31 cellular contexts compared by ENCODE assay signal in genomic region chr3:186682734-186683133, GRCh38. TPM values are rescaled to one million over a fixed set of nuclear protein-coding genes. Genes with fewer than 3 reads are reported as not detected.
A peak's percentile ranks its signal among the peaks of the same experiment; 100 is the strongest.
DNase-seq lines count a peak whose midpoint lies in the region; ATAC-seq, FAIRE-seq and TF ChIP-seq lines count a peak whose summit lies in the region.
"Had no signal": no experiment of that assay in that cellular context is flagged by ENCODE, and none has a peak within 500 bp of the region (broad histone marks: within the 10 kb centered on the region; RNA-seq: fewer than 3 reads in every experiment).

No MANE protein-coding gene starts in this region.

- no peaks in the 10 kb centered on the region for H3K9me1 ChIP-seq in endothelial cell of umbilical vein (replicated peaks; ENCODE audit: control insufficient read depth, extremely low read depth, insufficient read depth, low read length)

- POLR2A ChIA-PET in HepG2 (lab: Yijun Ruan, JAX) (interaction anchor here (1.9 kb wide), 1 partner anchor 65 kb away, joined by 5 read pairs; no protein-coding TSS in a partner anchor), endothelial cell of umbilical vein (lab: Charles Lee) (no interaction called here)

- no peaks in the 10 kb centered on the region for H3K9me3 ChIP-seq in HepG2 (ENCODE audit: low read length)
- H3K9me3 ChIP-seq in right lobe of liver = no peaks in the 10 kb centered on the region
- no peaks in the 10 kb centered on the region for H3K9me3 ChIP-seq in endothelial cell of umbilical vein (replicated peaks; ENCODE audit: control insufficient read depth, insufficient read depth, low read length)
- H3K9me3 ChIP-seq in neuronal stem cell (replicated peaks in 1 of 2; ENCODE audit: control insufficient read depth in 2 of 2, insufficient read depth in 1 of 2, low read depth in 1 of 2, low read length in 2 of 2) = peaks cover 0 to 1% of the 10 kb centered on the region in 2 donors
- H3K9me3 ChIP-seq in right cardiac atrium (ENCODE audit: control insufficient read depth, low read length) = no peaks in the 10 kb centered on the region
- H3K9me3 ChIP-seq: BE2C had no signal

- H2AFZ ChIP-seq in HepG2 (ENCODE audit: low read length) (no peak overlapping the region), endothelial cell of umbilical vein (ENCODE audit: low read depth, low read length) (no peak overlapping the region), neuronal stem cell (ENCODE audit: low read length) (no peak overlapping the region)

- TF ChIP-seq EP300 in HepG2 (IDR thresholded peaks at IDR 0.05; ENCODE audit: low read depth in 2 of 2, low read length in 2 of 2) (no peak), HepG2 (CRISPR knock-in tag; IDR thresholded peaks at IDR 0.05; ENCODE audit: borderline replicate concordance) (no peak)

- no peak for FAIRE-seq in HepG2 (lab: Jason Lieb, UNC)
- FAIRE-seq in endothelial cell of umbilical vein (lab: Jason Lieb, UNC) = no peak
- FAIRE-seq: A204.1, GM12878, GM12892, GM18507 had no signal

- in situ Hi-C loops in HepG2 (cut with HindIII; ENCODE audit: extremely low pct_ligation_motif_present, low pct_unique_long_range_greater_than_20kb) = no loop called here

- no peaks in the 10 kb centered on the region; a peak in 2 of 5 replicates for H3K27me3 ChIP-seq in HepG2 (ENCODE audit: control insufficient read depth in 1 of 2, insufficient read depth in 2 of 2, low read length in 2 of 2)
- no peaks in the 10 kb centered on the region for H3K27me3 ChIP-seq in right lobe of liver
- peaks cover 0 to 6% of the 10 kb centered on the region in 2 experiments for H3K27me3 ChIP-seq in endothelial cell of umbilical vein (ENCODE audit: control insufficient read depth in 2 of 2, insufficient read depth in 2 of 2, low read length in 2 of 2)
- peaks cover 0 to 13% (median 0%) of the 10 kb centered on the region in 3 experiments for H3K27me3 ChIP-seq in neuronal stem cell (ENCODE audit: control insufficient read depth in 3 of 3, insufficient read depth in 3 of 3, low read depth in 1 of 3, low read length in 3 of 3)
- no peaks in the 10 kb centered on the region for H3K27me3 ChIP-seq in right cardiac atrium (ENCODE audit: control insufficient read depth, insufficient read depth)
- H3K27me3 ChIP-seq: BLaER1 had no signal

- H4K20me1 ChIP-seq in HepG2 (ENCODE audit: insufficient read depth, low read length) = no peaks in the 10 kb centered on the region
- no peaks in the 10 kb centered on the region for H4K20me1 ChIP-seq in endothelial cell of umbilical vein (replicated peaks; ENCODE audit: control insufficient read depth, extremely low read depth, insufficient read depth, low read length)
- H4K20me1 ChIP-seq: BLaER1 had no signal

- H3K4me1 ChIP-seq in HepG2 (ENCODE audit: insufficient read depth, low read length) (peaks cover 28% of the 10 kb centered on the region), right lobe of liver (peaks cover 0 to 4% (median 0%) of the 10 kb centered on the region in 4 donors), endothelial cell of umbilical vein (ENCODE audit: control insufficient read depth, extremely low read depth, insufficient read depth, low read length) (no peaks in the 10 kb centered on the region), neuronal stem cell (ENCODE audit: control insufficient read depth in 2 of 2, insufficient read depth in 1 of 2, low read depth in 1 of 2, low read length in 2 of 2) (peaks cover 0 to 2% of the 10 kb centered on the region in 2 donors), right cardiac atrium (ENCODE audit: control insufficient read depth, insufficient read depth, low read length) (no peaks in the 10 kb centered on the region)
- H3K4me1 ChIP-seq: BE2C, BLaER1 had no signal

- H2BK5ac ChIP-seq in neuronal stem cell (ENCODE audit: low read length) = no peak overlapping the region

- ATAC-seq in HepG2 (no peak; the same call in 2 of the 3 replicates), right lobe of liver (no peak), GM18519 (IDR thresholded peaks at IDR 0.05; ENCODE audit: low FRiP score, unreplicated experiment) (no peak), GM18520 (IDR thresholded peaks at IDR 0.05; ENCODE audit: unreplicated experiment) (no peak), right cardiac atrium (no peak)
- ATAC-seq: GM12878 had no signal

- DNase-seq in HepG2 (ENCODE audit: low spot score) = peak; percentile 19
- no peak for DNase-seq in right lobe of liver
- peak; percentile 17 for DNase-seq in OCI-M1 (lab: John Stamatoyannopoulos, UW)
- DNase-seq in endothelial cell of umbilical vein (ENCODE audit: low read depth, low spot score) = peak; percentile 0
- no peak for DNase-seq in neuronal stem cell (ENCODE audit: low spot score)
- no peak for DNase-seq in right cardiac atrium
- DNase-seq: 8988T; ACHN; BE2C; C1 segment of cervical spinal cord; CD4-positive, alpha-beta memory T cell; CD4-positive, CD25-positive, alpha-beta regulatory T cell; CD8-positive, alpha-beta memory T cell; DMS 273 treated with DMSO at 0.1 percent for 48 hours; DMS153; DMS79; DND-41; EL; GDM1 had no signal

- no peak overlapping the region for H3K4me3 ChIP-seq in HepG2 (replicated peaks in 1 of 3; ENCODE audit: insufficient read depth in 1 of 3, low read depth in 2 of 3, low read length in 3 of 3)
- no peak overlapping the region for H3K4me3 ChIP-seq in right lobe of liver
- no peak overlapping the region for H3K4me3 ChIP-seq in endothelial cell of umbilical vein (replicated peaks in 1 of 3; ENCODE audit: insufficient read depth in 1 of 3, low read depth in 1 of 3, low read length in 3 of 3)
- H3K4me3 ChIP-seq in neuronal stem cell (ENCODE audit: low read length in 2 of 2) = no peak overlapping the region
- H3K4me3 ChIP-seq in right cardiac atrium (ENCODE audit: low read length) = no peak overlapping the region
- H3K4me3 ChIP-seq: BLaER1, GM12878 had no signal

- no peak overlapping the region for H3K27ac ChIP-seq in HepG2 (ENCODE audit: extremely low read length, insufficient read depth, low read length)
- no peak overlapping the region for H3K27ac ChIP-seq in right lobe of liver
- H3K27ac ChIP-seq in endothelial cell of umbilical vein (ENCODE audit: insufficient read depth, low read depth, low read length) = no peak overlapping the region
- no peak overlapping the region for H3K27ac ChIP-seq in neuronal stem cell (replicated peaks; ENCODE audit: low read length)
- H3K27ac ChIP-seq in right cardiac atrium (ENCODE audit: low read length) = no peak overlapping the region
- H3K27ac ChIP-seq: BLaER1 had no signal

- TF ChIP-seq POLR2A in HepG2 (IDR thresholded peaks at IDR 0.05; ENCODE audit: insufficient read depth in 1 of 2, low read depth in 2 of 2, low read length in 2 of 2) (no peak), right lobe of liver (IDR thresholded peaks at IDR 0.05) (no peak), endothelial cell of umbilical vein (IDR thresholded peaks at IDR 0.05; ENCODE audit: low read depth, low read length) (no peak)

- no peaks in the 10 kb centered on the region for H3K79me1 ChIP-seq in neuronal stem cell (ENCODE audit: low read depth, low read length)

- H2BK15ac ChIP-seq in neuronal stem cell (ENCODE audit: low read length) = no peak overlapping the region

- intact Hi-C loops in HepG2 (cut with micrococcal nuclease; ENCODE audit: unreplicated experiment) = no loop called here
- intact Hi-C loops in right lobe of liver (cut with DNase I) = no loop called here
- intact Hi-C loops in endothelial cell of umbilical vein (cut with micrococcal nuclease) = no loop called here
- intact Hi-C loops in right cardiac atrium (cut with DNase I) = no loop called here

- no peaks in the 10 kb centered on the region for H3K36me3 ChIP-seq in HepG2 (replicated peaks in 1 of 2; ENCODE audit: control insufficient read depth in 1 of 2, insufficient read depth in 2 of 2, low read length in 2 of 2)
- peaks cover 0 to under 1% (median 0%) of the 10 kb centered on the region in 4 donors for H3K36me3 ChIP-seq in right lobe of liver
- no peaks in the 10 kb centered on the region for H3K36me3 ChIP-seq in endothelial cell of umbilical vein (ENCODE audit: control insufficient read depth in 2 of 2, extremely low read depth in 1 of 2, insufficient read depth in 2 of 2, low read length in 2 of 2)
- H3K36me3 ChIP-seq in neuronal stem cell (replicated peaks in 1 of 2; ENCODE audit: control insufficient read depth in 2 of 2, insufficient read depth in 2 of 2, low read length in 2 of 2) = no peaks in the 10 kb centered on the region
- H3K36me3 ChIP-seq: BE2C, BLaER1 had no signal

- H3K23ac ChIP-seq in neuronal stem cell (ENCODE audit: low read depth, low read length, poor library complexity) = no peak overlapping the region

- H3K18ac ChIP-seq in neuronal stem cell (ENCODE audit: low read length) = no peak overlapping the region

- H3K4me2 ChIP-seq in HepG2 (ENCODE audit: low read depth, low read length) = no peak overlapping the region; the same call in 1 of the 2 replicates
- no peak overlapping the region for H3K4me2 ChIP-seq in endothelial cell of umbilical vein (ENCODE audit: insufficient read depth, low read length)
- H3K4me2 ChIP-seq in neuronal stem cell (ENCODE audit: insufficient read depth, low read length, poor library complexity, severe bottlenecking) = no peak overlapping the region
- H3K4me2 ChIP-seq: BLaER1 had no signal

- H2BK120ac ChIP-seq in neuronal stem cell (ENCODE audit: low read depth, low read length) = no peak overlapping the region

- BruUV-seq in HepG2 (replicated peaks; lab: Mats Ljungman, UMichigan) (no TSS peak), endothelial cell of umbilical vein (replicated peaks; lab: Mats Ljungman, UMichigan) (no TSS peak)

- H2AK5ac ChIP-seq in neuronal stem cell (ENCODE audit: low read depth, low read length) = no peak overlapping the region

- TF ChIP-seq RAD21 in HepG2 (CRISPR knock-in tag; IDR thresholded peaks at IDR 0.05) = no peak

- no peak overlapping the region for H3K4ac ChIP-seq in neuronal stem cell (ENCODE audit: low read length)

- peak overlapping the region; percentile 1 for H4K91ac ChIP-seq in neuronal stem cell (ENCODE audit: low read depth, low read length, poor library complexity)

- H3K14ac ChIP-seq in neuronal stem cell (ENCODE audit: low read length) = no peak overlapping the region

- H4K8ac ChIP-seq in neuronal stem cell (ENCODE audit: low read depth, low read length) = no peak overlapping the region

- dilution Hi-C loops in endothelial cell of umbilical vein (cut with MboI; ENCODE audit: extremely low pct_ligation_motif_present, low sequenced_read_pairs) = no loop called here

- no peak overlapping the region for H3K9ac ChIP-seq in HepG2 (ENCODE audit: insufficient read depth, low read depth, low read length)
- no peak overlapping the region for H3K9ac ChIP-seq in endothelial cell of umbilical vein (replicated peaks; ENCODE audit: extremely low read depth, insufficient read depth, low read length)
- H3K9ac ChIP-seq in neuronal stem cell (ENCODE audit: low read depth, low read length, poor library complexity) = no peak overlapping the region
- H3K9ac ChIP-seq: BLaER1 had no signal

- WGBS in HepG2 (ENCODE audit: low lambda C conversion rate) = 23% methylated on average over 4 of the region's 4 CpGs
- WGBS in right lobe of liver (ENCODE audit: insufficient coverage, low coverage, low lambda C conversion rate, missing lambda C conversion rate) = 71% methylated on average over 4 of the region's 4 CpGs
- WGBS in neuronal stem cell (ENCODE audit: extremely low coverage in 2 of 2, insufficient read length in 2 of 2, insufficient replicate concordance in 1 of 2), 2 donors = no CpG with 5 or more reads among the region's 4 CpGs
- WGBS in right cardiac atrium = 66% methylated on average over 4 of the region's 4 CpGs

- TF ChIP-seq CTCF in HepG2 (CRISPR knock-in tag; IDR thresholded peaks at IDR 0.05) (no peak), right lobe of liver (IDR thresholded peaks at IDR 0.05) (no peak), endothelial cell of umbilical vein (IDR thresholded peaks at IDR 0.05; ENCODE audit: extremely low read depth in 1 of 2, insufficient read depth in 1 of 2, low read depth in 1 of 2, low read length in 2 of 2) (no peak)

- no peak overlapping the region for H2BK12ac ChIP-seq in neuronal stem cell (ENCODE audit: low read length)

- CTCF ChIA-PET in HepG2 (lab: Yijun Ruan, JAX; ENCODE audit: low intra/inter-chr PET ratio, low total read pairs) (no interaction called here), endothelial cell of umbilical vein (lab: Charles Lee) (no interaction called here)

- no peaks in the 10 kb centered on the region for H3K79me2 ChIP-seq in HepG2 (ENCODE audit: insufficient read depth, low read length)
- no peaks in the 10 kb centered on the region for H3K79me2 ChIP-seq in endothelial cell of umbilical vein (ENCODE audit: control insufficient read depth, insufficient read depth, low read length)

RNA-seq across cellular contexts. Expression of gene HRG, which starts 16.9 kb away (rescaled TPM):
- total RNA-seq in HepG2 (2016; rRNA removed; fragmentation: Illumina TruSeq; extraction: Trizol) (0.11 TPM in 1 of 2 replicates, not detected in the other), right lobe of liver (1,000 to 10,000 TPM in 2 of 6 experiments, 100 to 1,000 TPM in 4; 378 to 1,312 (median 664) TPM), endothelial cell of umbilical vein (not detected in 2 replicates), right cardiac atrium (under 1 TPM in 1 of 4 donors, not detected in 3; 0.22 TPM)
- total RNA-seq in HepG2 (2016; cell fraction: cytosol; rRNA removed; fragmentation: Illumina TruSeq; extraction: Trizol; ENCODE audit: low read depth) = not detected in 2 replicates
- total RNA-seq in HepG2 (2016; cell fraction: insoluble cytoplasmic fraction; rRNA removed; fragmentation: Illumina TruSeq; extraction: Trizol) = 0.11 TPM in 1 of 2 replicates, not detected in the other
- total RNA-seq in HepG2 (2016; cell fraction: membrane; rRNA removed; fragmentation: Illumina TruSeq; extraction: Trizol) = not detected in 2 replicates
- not detected in 2 replicates for total RNA-seq in HepG2 (2016; cell fraction: nucleus; rRNA removed; fragmentation: Illumina TruSeq; extraction: Trizol)
- polyA plus RNA-seq in HepG2 (2011; rRNA removed) (0.09 and 0.12 TPM in 2 replicates), endothelial cell of umbilical vein (not detected in 2 replicates), right cardiac atrium (not detected)
- 0.07 and 0.09 TPM in 2 replicates for polyA plus RNA-seq in HepG2 (2011; cell fraction: cytosol; rRNA removed)
- polyA plus RNA-seq in HepG2 (2011; cell fraction: nucleus; rRNA removed) = 0.11 and 0.16 TPM in 2 replicates
- 0.80 TPM in 2 replicates for polyA plus RNA-seq in HepG2 (2012)
- 0.08 TPM in 1 of 2 replicates, not detected in the other for polyA plus RNA-seq in HepG2 (2016; cell fraction: cytosol; fragmentation: Illumina TruSeq; extraction: Trizol; ENCODE audit: low read depth)
- polyA plus RNA-seq in HepG2 (2016; cell fraction: insoluble cytoplasmic fraction; fragmentation: Illumina TruSeq; extraction: Trizol; ENCODE audit: low read depth) = not detected in 2 replicates
- 0.09 TPM in 1 of 2 replicates, not detected in the other for polyA plus RNA-seq in HepG2 (2016; cell fraction: membrane; fragmentation: Illumina TruSeq; extraction: Trizol; ENCODE audit: low read depth)
- polyA plus RNA-seq in HepG2 (2016; cell fraction: nucleus; fragmentation: Illumina TruSeq; extraction: Trizol; ENCODE audit: insufficient read depth, low read depth) = 0.52 TPM in 1 of 2 replicates, not detected in the other
- 0.06 TPM in 1 of 2 replicates, not detected in the other for polyA minus RNA-seq in HepG2 (2011; rRNA and poly(A)+ RNA removed; ENCODE audit: low replicate concordance)
- not detected in 2 replicates for polyA minus RNA-seq in HepG2 (2011; cell fraction: cytosol; rRNA and poly(A)+ RNA removed)
- polyA minus RNA-seq in HepG2 (2011; cell fraction: nucleus; rRNA and poly(A)+ RNA removed) = not detected in 2 replicates
- not detected in 2 replicates for polyA plus RNA-seq in endothelial cell of umbilical vein (2011; cell fraction: cytosol; rRNA removed)
- not detected in 2 replicates for polyA plus RNA-seq in endothelial cell of umbilical vein (2011; cell fraction: nucleus; rRNA removed)
- polyA plus RNA-seq in endothelial cell of umbilical vein (2012) = not detected in 2 replicates
- polyA minus RNA-seq in endothelial cell of umbilical vein = not detected in 2 replicates
- not detected for polyA minus RNA-seq in endothelial cell of umbilical vein (2011; cell fraction: cytosol; rRNA and poly(A)+ RNA removed)
- not detected in 2 replicates for polyA minus RNA-seq in endothelial cell of umbilical vein (2011; cell fraction: nucleus; rRNA and poly(A)+ RNA removed)
- not detected for polyA plus RNA-seq in neuronal stem cell (2013, experiment 1 of 2)
- polyA plus RNA-seq in neuronal stem cell (2013, experiment 2 of 2) = not detected
- total RNA-seq: A673; CD4-positive, alpha-beta memory T cell; CD4-positive, CD25-positive, alpha-beta regulatory T cell; CD8-positive, alpha-beta memory T cell; Daoy; G401 had no signal
- polyA plus RNA-seq: AG04450; CD14-positive monocyte; CD4-positive, alpha-beta memory T cell; CD4-positive, CD25-positive, alpha-beta regulatory T cell; CD8-positive, alpha-beta memory T cell; GM12878 had no signal

RNA-seq across cellular contexts. Expression of gene KNG1, which starts 34.4 kb away (rescaled TPM):
- total RNA-seq in HepG2 (2016; rRNA removed; fragmentation: Illumina TruSeq; extraction: Trizol) = 3.5 and 7.0 TPM in 2 replicates
- 0.79 and 1.1 TPM in 2 replicates for total RNA-seq in HepG2 (2016; cell fraction: cytosol; rRNA removed; fragmentation: Illumina TruSeq; extraction: Trizol; ENCODE audit: low read depth)
- 3.2 and 6.2 TPM in 2 replicates for total RNA-seq in HepG2 (2016; cell fraction: insoluble cytoplasmic fraction; rRNA removed; fragmentation: Illumina TruSeq; extraction: Trizol)
- 1.4 and 1.9 TPM in 2 replicates for total RNA-seq in HepG2 (2016; cell fraction: membrane; rRNA removed; fragmentation: Illumina TruSeq; extraction: Trizol)
- 5.9 and 6.8 TPM in 2 replicates for total RNA-seq in HepG2 (2016; cell fraction: nucleus; rRNA removed; fragmentation: Illumina TruSeq; extraction: Trizol)
- 6.5 and 8.1 TPM in 2 replicates for polyA plus RNA-seq in HepG2 (2011; rRNA removed)
- polyA plus RNA-seq in HepG2 (2011; cell fraction: cytosol; rRNA removed) = 3.1 and 7.2 TPM in 2 replicates
- 5.2 and 7.9 TPM in 2 replicates for polyA plus RNA-seq in HepG2 (2011; cell fraction: nucleus; rRNA removed)
- polyA plus RNA-seq in HepG2 (2012) = 12.8 and 13.5 TPM in 2 replicates
- 1.0 and 1.3 TPM in 2 replicates for polyA plus RNA-seq in HepG2 (2016; cell fraction: cytosol; fragmentation: Illumina TruSeq; extraction: Trizol; ENCODE audit: low read depth)
- polyA plus RNA-seq in HepG2 (2016; cell fraction: insoluble cytoplasmic fraction; fragmentation: Illumina TruSeq; extraction: Trizol; ENCODE audit: low read depth) = 3.7 and 3.9 TPM in 2 replicates
- 1.2 and 1.4 TPM in 2 replicates for polyA plus RNA-seq in HepG2 (2016; cell fraction: membrane; fragmentation: Illumina TruSeq; extraction: Trizol; ENCODE audit: low read depth)
- 7.8 and 10.3 TPM in 2 replicates for polyA plus RNA-seq in HepG2 (2016; cell fraction: nucleus; fragmentation: Illumina TruSeq; extraction: Trizol; ENCODE audit: insufficient read depth, low read depth)
- polyA minus RNA-seq in HepG2 (2011; rRNA and poly(A)+ RNA removed; ENCODE audit: low replicate concordance) = 3.1 TPM in 1 of 2 replicates, not detected in the other
- polyA minus RNA-seq in HepG2 (2011; cell fraction: cytosol; rRNA and poly(A)+ RNA removed) = 1.8 and 3.5 TPM in 2 replicates
- 2.6 and 4.5 TPM in 2 replicates for polyA minus RNA-seq in HepG2 (2011; cell fraction: nucleus; rRNA and poly(A)+ RNA removed)
- total RNA-seq in right lobe of liver = 1,000 to 10,000 TPM in 4 of 6 experiments, 100 to 1,000 TPM in 2; 432 to 1,537 (median 1,171) TPM
- not detected in 2 replicates for total RNA-seq in endothelial cell of umbilical vein
- polyA plus RNA-seq in endothelial cell of umbilical vein = not detected in 2 replicates
- polyA plus RNA-seq in endothelial cell of umbilical vein (2011; cell fraction: cytosol; rRNA removed) = not detected in 2 replicates
- polyA plus RNA-seq in endothelial cell of umbilical vein (2011; cell fraction: nucleus; rRNA removed) = not detected in 2 replicates
- not detected in 2 replicates for polyA plus RNA-seq in endothelial cell of umbilical vein (2012)
- polyA minus RNA-seq in endothelial cell of umbilical vein = not detected in 2 replicates
- polyA minus RNA-seq in endothelial cell of umbilical vein (2011; cell fraction: cytosol; rRNA and poly(A)+ RNA removed) = not detected
- not detected in 2 replicates for polyA minus RNA-seq in endothelial cell of umbilical vein (2011; cell fraction: nucleus; rRNA and poly(A)+ RNA removed)
- not detected for polyA plus RNA-seq in neuronal stem cell (2013, experiment 1 of 2)
- not detected for polyA plus RNA-seq in neuronal stem cell (2013, experiment 2 of 2)
- total RNA-seq in right cardiac atrium = under 1 TPM; 0.37 to 0.53 (median 0.48) TPM
- polyA plus RNA-seq in right cardiac atrium = 0.23 TPM
- total RNA-seq: A673; CD4-positive, alpha-beta memory T cell; CD4-positive, CD25-positive, alpha-beta regulatory T cell; CD8-positive, alpha-beta memory T cell; Daoy; G401 had no signal
- polyA plus RNA-seq: AG04450; CD14-positive monocyte; CD4-positive, alpha-beta memory T cell; CD4-positive, CD25-positive, alpha-beta regulatory T cell; CD8-positive, alpha-beta memory T cell; GM12878 had no signal

RNA-seq across cellular contexts. Expression of gene FETUB, which starts 42.5 kb away (rescaled TPM):
- total RNA-seq in HepG2 (2016; rRNA removed; fragmentation: Illumina TruSeq; extraction: Trizol) (1.3 and 2.1 TPM in 2 replicates), right lobe of liver (100 to 1,000 TPM in 1 of 6 experiments, 10 to 100 TPM in 3, 1 to 10 TPM in 2; 4.4 to 195 (median 47.9) TPM), endothelial cell of umbilical vein (not detected in 2 replicates), right cardiac atrium (not detected)
- 0.18 and 0.20 TPM in 2 replicates for total RNA-seq in HepG2 (2016; cell fraction: cytosol; rRNA removed; fragmentation: Illumina TruSeq; extraction: Trizol; ENCODE audit: low read depth)
- total RNA-seq in HepG2 (2016; cell fraction: insoluble cytoplasmic fraction; rRNA removed; fragmentation: Illumina TruSeq; extraction: Trizol) = 0.98 and 1.9 TPM in 2 replicates
- 0.69 and 0.74 TPM in 2 replicates for total RNA-seq in HepG2 (2016; cell fraction: membrane; rRNA removed; fragmentation: Illumina TruSeq; extraction: Trizol)
- total RNA-seq in HepG2 (2016; cell fraction: nucleus; rRNA removed; fragmentation: Illumina TruSeq; extraction: Trizol) = 2.6 and 3.1 TPM in 2 replicates
- polyA plus RNA-seq in HepG2 (2011; rRNA removed) (3.1 and 4.4 TPM in 2 replicates), endothelial cell of umbilical vein (not detected in 2 replicates), right cardiac atrium (0.07 TPM)
- 1.9 and 2.3 TPM in 2 replicates for polyA plus RNA-seq in HepG2 (2011; cell fraction: cytosol; rRNA removed)
- polyA plus RNA-seq in HepG2 (2011; cell fraction: nucleus; rRNA removed) = 4.9 and 6.3 TPM in 2 replicates
- 3.8 and 4.3 TPM in 2 replicates for polyA plus RNA-seq in HepG2 (2012)
- 0.59 and 0.63 TPM in 2 replicates for polyA plus RNA-seq in HepG2 (2016; cell fraction: cytosol; fragmentation: Illumina TruSeq; extraction: Trizol; ENCODE audit: low read depth)
- polyA plus RNA-seq in HepG2 (2016; cell fraction: insoluble cytoplasmic fraction; fragmentation: Illumina TruSeq; extraction: Trizol; ENCODE audit: low read depth) = 1.4 and 1.7 TPM in 2 replicates
- polyA plus RNA-seq in HepG2 (2016; cell fraction: membrane; fragmentation: Illumina TruSeq; extraction: Trizol; ENCODE audit: low read depth) = 1.0 and 1.1 TPM in 2 replicates
- 5.6 and 6.6 TPM in 2 replicates for polyA plus RNA-seq in HepG2 (2016; cell fraction: nucleus; fragmentation: Illumina TruSeq; extraction: Trizol; ENCODE audit: insufficient read depth, low read depth)
- 0.28 and 1.4 TPM in 2 replicates for polyA minus RNA-seq in HepG2 (2011; rRNA and poly(A)+ RNA removed; ENCODE audit: low replicate concordance)
- 0.53 and 0.59 TPM in 2 replicates for polyA minus RNA-seq in HepG2 (2011; cell fraction: cytosol; rRNA and poly(A)+ RNA removed)
- 1.6 and 2.6 TPM in 2 replicates for polyA minus RNA-seq in HepG2 (2011; cell fraction: nucleus; rRNA and poly(A)+ RNA removed)
- not detected in 2 replicates for polyA plus RNA-seq in endothelial cell of umbilical vein (2011; cell fraction: cytosol; rRNA removed)
- polyA plus RNA-seq in endothelial cell of umbilical vein (2011; cell fraction: nucleus; rRNA removed) = not detected in 2 replicates
- not detected in 2 replicates for polyA plus RNA-seq in endothelial cell of umbilical vein (2012)
- not detected in 2 replicates for polyA minus RNA-seq in endothelial cell of umbilical vein
- polyA minus RNA-seq in endothelial cell of umbilical vein (2011; cell fraction: cytosol; rRNA and poly(A)+ RNA removed) = not detected
- not detected in 2 replicates for polyA minus RNA-seq in endothelial cell of umbilical vein (2011; cell fraction: nucleus; rRNA and poly(A)+ RNA removed)
- polyA plus RNA-seq in neuronal stem cell (2013, experiment 1 of 2) = not detected
- not detected for polyA plus RNA-seq in neuronal stem cell (2013, experiment 2 of 2)
- total RNA-seq: A673; CD4-positive, alpha-beta memory T cell; CD4-positive, CD25-positive, alpha-beta regulatory T cell; CD8-positive, alpha-beta memory T cell; Daoy; G401; GM12878 had no signal
- polyA plus RNA-seq: AG04450; CD14-positive monocyte; CD4-positive, alpha-beta memory T cell; CD4-positive, CD25-positive, alpha-beta regulatory T cell; CD8-positive, alpha-beta memory T cell; GM12878 had no signal

Comparison
In these comparisons a context has a peak if more than half of its experiments do, and no peak if none do; other contexts are left out.
1. DNase-seq: peak in HepG2 (single experiment), OCI-M1 (single experiment) and endothelial cell of umbilical vein (single experiment); none in right lobe of liver (0 of 3), neuronal stem cell (single experiment) and right cardiac atrium (0 of 3).
2. RNA of gene HRG, which starts 16.9 kb away (total RNA-seq): 378 to 1,312 TPM in right lobe of liver; 0.11 TPM in HepG2, not detected in endothelial cell of umbilical vein and 0.22 TPM in right cardiac atrium; every median in the first group is over 100 times any median in the second.
3. RNA of gene KNG1, which starts 34.4 kb away (total RNA-seq): 432 to 1,537 TPM in right lobe of liver; 0.79 to 7.0 TPM in HepG2, 0.37 to 0.53 TPM in right cardiac atrium and not detected in endothelial cell of umbilical vein; every median in the first group is over 10 times any median in the second.